10 cellular contexts compared by ENCODE assay signal in genomic region chr1:8121261-8122159, GRCh38.
DNase-seq lines count a peak whose midpoint lies in the region; ATAC-seq and TF ChIP-seq lines count a peak whose summit lies in the region.
"Had no signal": no experiment of that assay in that cellular context is flagged by ENCODE, and none has a peak within 500 bp of the region (broad histone marks: within the 10 kb centered on the region; RNA-seq: fewer than 3 reads in every experiment).

No MANE protein-coding gene starts in this region.

- H3K4ac ChIP-seq in neuronal stem cell (ENCODE audit: low read length) = no peak overlapping the region

- no peak overlapping the region for H3K27ac ChIP-seq in neuronal stem cell (replicated peaks; ENCODE audit: low read length)

- no peak overlapping the region for H4K91ac ChIP-seq in neuronal stem cell (ENCODE audit: low read depth, low read length, poor library complexity)

- no peak overlapping the region for H2BK5ac ChIP-seq in neuronal stem cell (ENCODE audit: low read length)

- ATAC-seq in HG03095 (IDR thresholded peaks at IDR 0.05; ENCODE audit: unreplicated experiment) (no peak), GM19023 (IDR thresholded peaks at IDR 0.05; ENCODE audit: unreplicated experiment) (no peak)

- H3K9ac ChIP-seq in neuronal stem cell (ENCODE audit: low read depth, low read length, poor library complexity) = no peak overlapping the region

- no peak overlapping the region for H2BK12ac ChIP-seq in neuronal stem cell (ENCODE audit: low read length)

- intact Hi-C loops in CD14-positive monocyte (cut with micrococcal nuclease) = no loop called here

- TF ChIP-seq CTCF in CD14-positive monocyte (IDR thresholded peaks at IDR 0.05) = no peak
- no peak for TF ChIP-seq CTCF in fibroblast of the aortic adventitia (IDR thresholded peaks at IDR 0.05; ENCODE audit: insufficient read depth, low read length)

- H3K36me3 ChIP-seq in neuronal stem cell (replicated peaks in 1 of 2; ENCODE audit: control insufficient read depth in 2 of 2, insufficient read depth in 2 of 2, low read length in 2 of 2) = no peaks in the 10 kb centered on the region
- H3K36me3 ChIP-seq: MG63 had no signal

- H2AK5ac ChIP-seq in neuronal stem cell (ENCODE audit: low read depth, low read length) = no peak overlapping the region

- H3K4me1 ChIP-seq in neuronal stem cell (ENCODE audit: control insufficient read depth in 2 of 2, insufficient read depth in 1 of 2, low read depth in 1 of 2, low read length in 2 of 2) = peaks cover 0 to 11% of the 10 kb centered on the region in 2 donors

- no peak overlapping the region for H4K8ac ChIP-seq in neuronal stem cell (ENCODE audit: low read depth, low read length)

- H3K14ac ChIP-seq in neuronal stem cell (ENCODE audit: low read length) = no peak overlapping the region

- peaks cover 3 to 13% (median 8%) of the 10 kb centered on the region in 7 donors for H3K9me3 Mint-ChIP-seq in CD14-positive monocyte

- peaks cover 7 to 11% (median 10%) of the 10 kb centered on the region in 3 donors for H3K27me3 Mint-ChIP-seq in CD14-positive monocyte (ENCODE audit: low read depth in 3 of 3)

- peaks cover 4 to 9% of the 10 kb centered on the region in 2 donors for H3K9me3 ChIP-seq in neuronal stem cell (replicated peaks in 1 of 2; ENCODE audit: control insufficient read depth in 2 of 2, insufficient read depth in 1 of 2, low read depth in 1 of 2, low read length in 2 of 2)

- H3K18ac ChIP-seq in neuronal stem cell (ENCODE audit: low read length) = peak overlapping the region; percentile 82

- peaks cover 33% of the 10 kb centered on the region for H3K4me1 Mint-ChIP-seq in CD14-positive monocyte

- no peaks in the 10 kb centered on the region for H3K27me3 ChIP-seq in neuronal stem cell (ENCODE audit: control insufficient read depth in 3 of 3, insufficient read depth in 3 of 3, low read depth in 1 of 3, low read length in 3 of 3)
- H3K27me3 ChIP-seq: MG63 had no signal

- H2AFZ ChIP-seq in neuronal stem cell (ENCODE audit: low read length) = peak overlapping the region; percentile 80

- H3K4me2 ChIP-seq in neuronal stem cell (ENCODE audit: insufficient read depth, low read length, poor library complexity, severe bottlenecking) = no peak overlapping the region

- H3K4me3 ChIP-seq in fibroblast of the aortic adventitia (ENCODE audit: low read depth, low read length) (no peak overlapping the region), neuronal stem cell (ENCODE audit: low read length in 2 of 2) (no peak overlapping the region)
- H3K4me3 ChIP-seq: MG63 had no signal

- no peak overlapping the region for H2BK120ac ChIP-seq in neuronal stem cell (ENCODE audit: low read depth, low read length)

- H2BK15ac ChIP-seq in neuronal stem cell (ENCODE audit: low read length) = no peak overlapping the region

- peak overlapping the region in 1 of 2 donors; percentile 89 for H3K4me3 Mint-ChIP-seq in CD14-positive monocyte

- H3K23ac ChIP-seq in neuronal stem cell (ENCODE audit: low read depth, low read length, poor library complexity) = no peak overlapping the region

- peak overlapping the region; percentile 76 to 91 (median 85) for H3K27ac Mint-ChIP-seq in CD14-positive monocyte

- no CpG with 5 or more reads among the region's 18 CpGs for WGBS in neuronal stem cell (ENCODE audit: extremely low coverage in 2 of 2, insufficient read length in 2 of 2, insufficient replicate concordance in 1 of 2), 2 donors

- H3K36me3 Mint-ChIP-seq in CD14-positive monocyte = peaks cover 2% of the 10 kb centered on the region in 2 donors

- no peaks in the 10 kb centered on the region for H3K79me1 ChIP-seq in neuronal stem cell (ENCODE audit: low read depth, low read length)

- DNase-seq in CD14-positive monocyte (ENCODE audit: low spot score) (no peak), RPMI7951 (ENCODE audit: low read depth) (peak; percentile 98), fibroblast of the aortic adventitia (ENCODE audit: low read depth) (peak; percentile 96), neuronal stem cell (ENCODE audit: low spot score) (no peak), NCI-H526 (lab: John Stamatoyannopoulos, UW) (no peak), epidermal melanocyte (ENCODE audit: insufficient read length, low spot score) (no peak)
- DNase-seq: cerebellar nuclear complex, MG63 had no signal

Comparison
In these comparisons a context has a peak if more than half of its experiments do, and no peak if none do; other contexts are left out.
1. DNase-seq: peak in RPMI7951 (single experiment) and fibroblast of the aortic adventitia (single experiment); none in CD14-positive monocyte (single experiment), neuronal stem cell (single experiment), NCI-H526 (0 of 2) and epidermal melanocyte (single experiment).